Comparison of ENCODE assay signal across 8 cellular contexts in genomic region chr2:240250985-240251847, GRCh38.
DNase-seq lines count a peak whose midpoint lies in the region; ATAC-seq, FAIRE-seq and TF ChIP-seq lines count a peak whose summit lies in the region.
"Had no signal": no experiment of that assay in that cellular context is flagged by ENCODE, and none has a peak within 500 bp of the region (broad histone marks: within the 10 kb centered on the region; RNA-seq: fewer than 3 reads in every experiment).

No MANE protein-coding gene starts in this region.

- H3K9ac ChIP-seq in liver (ENCODE audit: low read depth in 1 of 2, low read length in 2 of 2): peak overlapping the region in 1 of 2 donors; percentile 58

- H3K9me2 ChIP-seq in GM23338 (ENCODE audit: insufficient read depth): peaks cover 6% of the 10 kb centered on the region; the same call in 1 of the 2 replicates

- H3K36me3 Mint-ChIP-seq in GM23338 (ENCODE audit: low read depth): peaks cover under 1% of the 10 kb centered on the region; the same call in 2 of the 3 replicates

- H3K27me3 Mint-ChIP-seq in GM23338 (ENCODE audit: insufficient read depth, low read depth, poor library complexity): peaks cover 8% of the 10 kb centered on the region
- peaks cover 37% of the 10 kb centered on the region for H3K27me3 Mint-ChIP-seq in stimulated activated naive CD8-positive, alpha-beta T cell treated with anti-CD3 and anti-CD28 coated beads, Interleukin-15, amount 100 ng/mL, for 72 hours

- no peaks in the 10 kb centered on the region for H3K9me3 ChIP-seq in liver (ENCODE audit: control insufficient read depth in 4 of 4, low read length in 3 of 4)

- H3K27me3 ChIP-seq in GM23338 (ENCODE audit: insufficient read depth) (no peaks in the 10 kb centered on the region), liver (ENCODE audit: control insufficient read depth in 4 of 4, insufficient read depth in 4 of 4, low read length in 3 of 4) (no peaks in the 10 kb centered on the region)

- H2AFZ ChIP-seq in GM23338: no peak overlapping the region

- H3K4me2 ChIP-seq in GM23338: no peak overlapping the region

- TF ChIP-seq CTCF in GM23338 (conservative IDR thresholded peaks at IDR 0.05; ENCODE audit: low read depth in 2 of 2) (no peak), coronary artery (IDR thresholded peaks at IDR 0.05) (no peak), liver (IDR thresholded peaks at IDR 0.05; ENCODE audit: low read depth, low read length, missing input control) (no peak)

- no peaks in the 10 kb centered on the region for H3K79me2 ChIP-seq in GM23338 (replicated peaks; ENCODE audit: insufficient read depth)

- ATAC-seq in GM23338: peak; percentile 71
- peak; percentile 25 for ATAC-seq in stimulated activated naive CD8-positive, alpha-beta T cell treated with anti-CD3 and anti-CD28 coated beads, Interleukin-15, amount 100 ng/mL, for 72 hours

- FAIRE-seq in GM19239 (lab: Jason Lieb, UNC): no peak

- H4K20me1 ChIP-seq in GM23338 (replicated peaks; ENCODE audit: insufficient read depth): no peaks in the 10 kb centered on the region

- H3F3A ChIP-seq in GM23338 (replicated peaks; ENCODE audit: low read depth): no peaks in the 10 kb centered on the region

- H3K27ac Mint-ChIP-seq in GM23338: no peak overlapping the region
- H3K27ac Mint-ChIP-seq in stimulated activated naive CD8-positive, alpha-beta T cell treated with anti-CD3 and anti-CD28 coated beads, Interleukin-15, amount 100 ng/mL, for 72 hours: no peak overlapping the region
- H3K27ac Mint-ChIP-seq: T-helper 1 cell treated with Interleukin-12 subunit alpha and Interleukin-12 subunit beta and Interleukin-4 antibody, amounts not matched to agents 30 μg/mL and 1 μg/mL, for 36 hours had no signal

- H3K4me1 ChIP-seq in GM23338 (ENCODE audit: insufficient read depth) (no peaks in the 10 kb centered on the region), liver (ENCODE audit: control insufficient read depth in 4 of 4, insufficient read depth in 4 of 4, low read length in 3 of 4) (peaks cover 5 to 13% (median 11%) of the 10 kb centered on the region in 4 donors)

- H3K9me3 Mint-ChIP-seq in GM23338: peaks cover 1% of the 10 kb centered on the region; the same call in 2 of the 3 replicates
- peaks cover 0 to 11% of the 10 kb centered on the region in 2 donors for H3K9me3 Mint-ChIP-seq in stimulated activated naive CD8-positive, alpha-beta T cell treated with anti-CD3 and anti-CD28 coated beads, Interleukin-15, amount 100 ng/mL, for 72 hours
- H3K9me3 Mint-ChIP-seq: T-helper 1 cell treated with Interleukin-12 subunit alpha and Interleukin-12 subunit beta and Interleukin-4 antibody, amounts not matched to agents 30 μg/mL and 1 μg/mL, for 36 hours had no signal

- WGBS in liver: 27% methylated on average over 32 of the region's 32 CpGs

- H3K4me3 Mint-ChIP-seq in GM23338: no peak overlapping the region
- no peak overlapping the region for H3K4me3 Mint-ChIP-seq in stimulated activated naive CD8-positive, alpha-beta T cell treated with anti-CD3 and anti-CD28 coated beads, Interleukin-15, amount 100 ng/mL, for 72 hours
- H3K4me3 Mint-ChIP-seq: T-helper 1 cell treated with Interleukin-12 subunit alpha and Interleukin-12 subunit beta and Interleukin-4 antibody, amounts not matched to agents 30 μg/mL and 1 μg/mL, for 36 hours had no signal

- H3K27ac ChIP-seq in GM23338 (ENCODE audit: low read depth): no peak overlapping the region
- H3K27ac ChIP-seq in coronary artery: peak overlapping the region; percentile 84 to 93
- peak overlapping the region; percentile 48 to 72 for H3K27ac ChIP-seq in liver (ENCODE audit: low read depth in 1 of 2, low read length in 2 of 2)

- DNase-seq in GM23338 (ENCODE audit: low spot score) (peak; percentile 22), OCI-M1 (lab: John Stamatoyannopoulos, UW) (peak; percentile 90), coronary artery (ENCODE audit: low spot score) (peak; percentile 99), GM19239 (ENCODE audit: insufficient read length, low spot score) (no peak)
- no peak for DNase-seq in stimulated activated naive CD8-positive, alpha-beta T cell treated with anti-CD3 and anti-CD28 coated beads, Interleukin-15, amount 100 ng/mL, for 72 hours
- no peak for DNase-seq in activated CD4-positive, alpha-beta T cell treated with anti-CD3 and anti-CD28 coated beads, Interleukin-2, amount 50 U/mL, for 1 hour

- H3K4me1 Mint-ChIP-seq in GM23338: peaks cover 9% of the 10 kb centered on the region
- H3K4me1 Mint-ChIP-seq in stimulated activated naive CD8-positive, alpha-beta T cell treated with anti-CD3 and anti-CD28 coated beads, Interleukin-15, amount 100 ng/mL, for 72 hours: no peaks in the 10 kb centered on the region

- H3K36me3 ChIP-seq in GM23338 (ENCODE audit: insufficient read depth) (no peaks in the 10 kb centered on the region), liver (ENCODE audit: control insufficient read depth in 4 of 4, insufficient read depth in 3 of 4, low read depth in 1 of 4, low read length in 3 of 4) (no peaks in the 10 kb centered on the region)

- TF ChIP-seq RAD21 in liver (IDR thresholded peaks at IDR 0.05): peak; percentile 17 to 58

- H3K4me3 ChIP-seq in GM23338: no peak overlapping the region
- H3K4me3 ChIP-seq in coronary artery: peak overlapping the region; percentile 48
- H3K4me3 ChIP-seq in liver (ENCODE audit: low read depth in 1 of 3, low read length in 3 of 3): no peak overlapping the region

TF ChIP-seq in GM23338, 12 proteins besides CTCF, POLR2A, EP300 and RAD21 (continues in another document):
- no peak for TF ChIP-seq ETS1 (IDR thresholded peaks at IDR 0.05)

TF ChIP-seq in liver, 16 proteins besides CTCF, POLR2A, EP300 and RAD21:
- TF ChIP-seq REST (IDR thresholded peaks at IDR 0.05) (peak; percentile 59), GABPA (IDR thresholded peaks at IDR 0.05 in 1 of 2, conservative IDR thresholded peaks at IDR 0.05 in 1 of 2) (no peak), HNF4A (conservative IDR thresholded peaks at IDR 0.05) (peak; percentile 79 to 87), EGR1 (IDR thresholded peaks at IDR 0.05; ENCODE audit: low read depth in 2 of 2) (peak; percentile 92 to 98), MAX (IDR thresholded peaks at IDR 0.05) (peak; percentile 87), FOXA2 (IDR thresholded peaks at IDR 0.05) (no peak), TAF1 (conservative IDR thresholded peaks at IDR 0.05) (no peak), ZBTB33 (IDR thresholded peaks at IDR 0.05) (no peak), NR2F2 (IDR thresholded peaks at IDR 0.05) (peak; percentile 100), RXRA (IDR thresholded peaks at IDR 0.05) (peak; percentile 97), FOXA1 (IDR thresholded peaks at IDR 0.05) (no peak), JUND (IDR thresholded peaks at IDR 0.05) (peak; percentile 97 to 98), YY1 (IDR thresholded peaks at IDR 0.05) (peak; percentile 72), ATF3 (IDR thresholded peaks at IDR 0.05) (peak; percentile 97), SP1 (IDR thresholded peaks at IDR 0.05) (peak; percentile 97), HNF4G (IDR thresholded peaks at IDR 0.05) (peak; percentile 45)

Comparison
In these comparisons a context has a peak if more than half of its experiments do, and no peak if none do; other contexts are left out.
1. DNase-seq: peak in GM23338 (single experiment), OCI-M1 (single experiment) and coronary artery (single experiment); none in stimulated activated naive CD8-positive, alpha-beta T cell treated with anti-CD3 and anti-CD28 coated beads, Interleukin-15, amount 100 ng/mL, for 72 hours (0 of 2), GM19239 (single experiment) and activated CD4-positive, alpha-beta T cell treated with anti-CD3 and anti-CD28 coated beads, Interleukin-2, amount 50 U/mL, for 1 hour (single experiment).